2 cellular contexts compared by ENCODE assay signal in the genomic region with DNA sequence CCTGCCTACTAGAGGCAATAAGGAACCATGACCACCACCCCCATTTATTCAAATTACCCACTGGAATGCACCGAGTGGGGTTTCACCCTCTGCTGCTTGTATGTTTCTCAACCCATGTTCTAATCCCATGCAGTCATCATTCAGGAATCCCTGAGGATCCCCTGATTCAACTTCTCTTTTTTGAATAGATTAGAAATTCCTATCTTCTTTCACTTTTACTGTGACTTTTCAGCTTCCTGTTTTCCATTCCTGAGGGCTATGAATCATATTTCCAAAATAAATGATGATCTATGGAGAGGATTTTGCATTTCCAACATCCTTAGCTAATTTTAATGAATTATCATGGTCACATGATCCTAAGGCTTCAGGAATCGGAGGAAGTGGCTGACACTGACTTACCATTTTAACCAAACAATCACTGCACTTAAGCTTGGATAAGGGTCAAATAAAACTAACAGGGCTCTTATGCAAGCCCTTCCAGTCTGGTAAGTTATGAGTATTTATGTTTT.
A peak's percentile ranks its signal among the peaks of the same experiment; 100 is the strongest.
TF ChIP-seq lines count a peak whose summit lies in the region.

No MANE protein-coding gene starts in this region.

TF ChIP-seq in liver, 16 proteins besides CTCF, POLR2A, EP300 and RAD21:
- peak in 1 of 2 donors; percentile 4 for TF ChIP-seq RXRA (IDR thresholded peaks at IDR 0.05)
- TF ChIP-seq, protein P1, sequence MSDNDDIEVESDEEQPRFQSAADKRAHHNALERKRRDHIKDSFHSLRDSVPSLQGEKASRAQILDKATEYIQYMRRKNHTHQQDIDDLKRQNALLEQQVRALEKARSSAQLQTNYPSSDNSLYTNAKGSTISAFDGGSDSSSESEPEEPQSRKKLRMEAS (IDR thresholded peaks at IDR 0.05) = no peak
- no peak for TF ChIP-seq SP1 (IDR thresholded peaks at IDR 0.05)
- TF ChIP-seq GABPA (IDR thresholded peaks at IDR 0.05 in 1 of 2, conservative IDR thresholded peaks at IDR 0.05 in 1 of 2) = no peak
- TF ChIP-seq JUND (IDR thresholded peaks at IDR 0.05) = peak; percentile 19 to 66

TF ChIP-seq in HepG2, 621 proteins besides CTCF, POLR2A, EP300 and RAD21:
- TF ChIP-seq ZMAT3 (CRISPR knock-in tag; conservative IDR thresholded peaks at IDR 0.05) (no peak), FOXJ3 (CRISPR knock-in tag; IDR thresholded peaks at IDR 0.05; ENCODE audit: borderline replicate concordance) (no peak), MAFF (IDR thresholded peaks at IDR 0.05; ENCODE audit: low read depth, low read length) (no peak), SRSF9 (IDR thresholded peaks at IDR 0.05; ENCODE audit: borderline replicate concordance, insufficient read depth, low read depth, low read length, poor library complexity, severe bottlenecking) (no peak), U2AF1 (optimal IDR thresholded peaks at IDR 0.05; ENCODE audit: low read depth, low read length) (no peak), ZFP90 (CRISPR knock-in tag; IDR thresholded peaks at IDR 0.05; ENCODE audit: borderline replicate concordance) (no peak), SIN3A (IDR thresholded peaks at IDR 0.05; ENCODE audit: borderline replicate concordance, low read depth, low read length) (no peak), RARG (CRISPR knock-in tag; IDR thresholded peaks at IDR 0.05; ENCODE audit: low read depth) (no peak), KLF13 (CRISPR knock-in tag; IDR thresholded peaks at IDR 0.05) (no peak), U2AF2 (IDR thresholded peaks at IDR 0.05; ENCODE audit: low read depth, low read length) (no peak), FOXA3 (CRISPR knock-in tag; IDR thresholded peaks at IDR 0.05) (no peak)
- TF ChIP-seq, protein P2, sequence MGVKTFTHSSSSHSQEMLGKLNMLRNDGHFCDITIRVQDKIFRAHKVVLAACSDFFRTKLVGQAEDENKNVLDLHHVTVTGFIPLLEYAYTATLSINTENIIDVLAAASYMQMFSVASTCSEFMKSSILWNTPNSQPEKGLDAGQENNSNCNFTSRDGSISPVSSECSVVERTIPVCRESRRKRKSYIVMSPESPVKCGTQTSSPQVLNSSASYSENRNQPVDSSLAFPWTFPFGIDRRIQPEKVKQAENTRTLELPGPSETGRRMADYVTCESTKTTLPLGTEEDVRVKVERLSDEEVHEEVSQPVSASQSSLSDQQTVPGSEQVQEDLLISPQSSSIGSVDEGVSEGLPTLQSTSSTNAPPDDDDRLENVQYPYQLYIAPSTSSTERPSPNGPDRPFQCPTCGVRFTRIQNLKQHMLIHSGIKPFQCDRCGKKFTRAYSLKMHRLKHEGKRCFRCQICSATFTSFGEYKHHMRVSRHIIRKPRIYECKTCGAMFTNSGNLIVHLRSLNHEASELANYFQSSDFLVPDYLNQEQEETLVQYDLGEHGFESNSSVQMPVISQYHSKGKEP (CRISPR knock-in tag; IDR thresholded peaks at IDR 0.05) = no peak
